8 cellular contexts compared by ENCODE assay signal in genomic region chr6:30103630-30104179, GRCh38. TPM values are rescaled to one million over a fixed set of nuclear protein-coding genes. Genes with fewer than 3 reads are reported as not detected.
DNase-seq lines count a peak whose midpoint lies in the region; ATAC-seq and TF ChIP-seq lines count a peak whose summit lies in the region.

No MANE protein-coding gene starts in this region.

- peaks cover 68% of the 10 kb centered on the region for H3K27me3 Mint-ChIP-seq in T-helper 2 cell treated with Interferon-gamma antibody and Interleukin-4, amounts not matched to agents 5 μg/mL and 100 μg/mL, for 36 hours (ENCODE audit: low read depth)
- peaks cover 45% of the 10 kb centered on the region for H3K27me3 Mint-ChIP-seq in activated B cell treated with CpG ODN at 0.5 μM for 24 hours

- no peaks in the 10 kb centered on the region for H3K9me3 ChIP-seq in iPS-18a (ENCODE audit: control insufficient read depth, low read depth, low read length)

- ATAC-seq in activated B cell treated with CpG ODN at 0.5 μM for 24 hours (ENCODE audit: low read depth): no peak
- ATAC-seq in stimulated activated effector memory CD8-positive, alpha-beta T cell treated with anti-CD3 and anti-CD28 coated beads, Interleukin-12 subunit alpha, Interleukin-12 subunit beta, amount 100 ng/mL, for 72 hours: no peak
- ATAC-seq in HG02981 (IDR thresholded peaks at IDR 0.05; ENCODE audit: unreplicated experiment): no peak
- no peak for ATAC-seq in HG02884 (IDR thresholded peaks at IDR 0.05; ENCODE audit: unreplicated experiment)

- H3K27ac ChIP-seq in iPS-18a (ENCODE audit: low read length): no peak overlapping the region

- no peak for TF ChIP-seq CTCF in activated B cell treated with CpG ODN at 0.5 μM for 24 hours (IDR thresholded peaks at IDR 0.05)

- H3K27ac Mint-ChIP-seq in T-helper 2 cell treated with Interferon-gamma antibody and Interleukin-4, amounts not matched to agents 5 μg/mL and 100 μg/mL, for 36 hours: no peak overlapping the region
- peak overlapping the region; percentile 70 for H3K27ac Mint-ChIP-seq in activated B cell treated with CpG ODN at 0.5 μM for 24 hours
- H3K27ac Mint-ChIP-seq in stimulated activated effector memory CD8-positive, alpha-beta T cell treated with anti-CD3 and anti-CD28 coated beads, Interleukin-12 subunit alpha, Interleukin-12 subunit beta, amount 100 ng/mL, for 72 hours: peak overlapping the region; percentile 33

- peaks cover 17% of the 10 kb centered on the region for H3K4me1 ChIP-seq in iPS-18a (ENCODE audit: control insufficient read depth, low read depth, low read length)

- H3K4me1 Mint-ChIP-seq in T-helper 2 cell treated with Interferon-gamma antibody and Interleukin-4, amounts not matched to agents 5 μg/mL and 100 μg/mL, for 36 hours (ENCODE audit: low read depth): peaks cover 30% of the 10 kb centered on the region
- H3K4me1 Mint-ChIP-seq in activated B cell treated with CpG ODN at 0.5 μM for 24 hours: peaks cover 38% of the 10 kb centered on the region
- peaks cover 35% of the 10 kb centered on the region for H3K4me1 Mint-ChIP-seq in stimulated activated effector memory CD8-positive, alpha-beta T cell treated with anti-CD3 and anti-CD28 coated beads, Interleukin-12 subunit alpha, Interleukin-12 subunit beta, amount 100 ng/mL, for 72 hours

- peak overlapping the region; percentile 92 for H3K4me3 Mint-ChIP-seq in T-helper 2 cell treated with Interferon-gamma antibody and Interleukin-4, amounts not matched to agents 5 μg/mL and 100 μg/mL, for 36 hours
- H3K4me3 Mint-ChIP-seq in activated B cell treated with CpG ODN at 0.5 μM for 24 hours: peak overlapping the region; percentile 89
- H3K4me3 Mint-ChIP-seq in stimulated activated effector memory CD8-positive, alpha-beta T cell treated with anti-CD3 and anti-CD28 coated beads, Interleukin-12 subunit alpha, Interleukin-12 subunit beta, amount 100 ng/mL, for 72 hours: peak overlapping the region; percentile 70

- intact Hi-C loops in activated B cell treated with CpG ODN at 0.5 μM for 24 hours (cut with micrococcal nuclease): loop anchor here (1.0 to 5.0 kb wide), 7 partner anchors 28 to 294 kb away; partner anchors contain the start of genes PPP1R11 and TRIM26

- H3K9me3 Mint-ChIP-seq in T-helper 2 cell treated with Interferon-gamma antibody and Interleukin-4, amounts not matched to agents 5 μg/mL and 100 μg/mL, for 36 hours: no peaks in the 10 kb centered on the region
- no peaks in the 10 kb centered on the region for H3K9me3 Mint-ChIP-seq in activated B cell treated with CpG ODN at 0.5 μM for 24 hours
- no peaks in the 10 kb centered on the region for H3K9me3 Mint-ChIP-seq in stimulated activated effector memory CD8-positive, alpha-beta T cell treated with anti-CD3 and anti-CD28 coated beads, Interleukin-12 subunit alpha, Interleukin-12 subunit beta, amount 100 ng/mL, for 72 hours

- H3K27me3 ChIP-seq in iPS-18a (ENCODE audit: control insufficient read depth, insufficient read depth, low read length): peaks cover 65% of the 10 kb centered on the region

- CTCF ChIA-PET in activated B cell treated with CpG ODN at 0.5 μM for 24 hours (lab: Charles Lee): interaction anchor here (0.9 to 5.7 kb wide), 13 partner anchors 9 to 350 kb away, joined by 3 to 138 read pairs (median 4); partner anchors contain the start of gene PPP1R11

- no peak for DNase-seq in T-helper 2 cell treated with Interferon-gamma antibody and Interleukin-4, amounts not matched to agents 5 μg/mL and 100 μg/mL, for 36 hours (ENCODE audit: low spot score)
- no peak for DNase-seq in T-helper 2 cell
- DNase-seq in activated B cell treated with CpG ODN at 0.5 μM for 24 hours: no peak
- DNase-seq in stimulated activated effector memory CD8-positive, alpha-beta T cell treated with anti-CD3 and anti-CD28 coated beads, Interleukin-12 subunit alpha, Interleukin-12 subunit beta, amount 100 ng/mL, for 72 hours (ENCODE audit: low spot score in 2 of 2): no peak
- DNase-seq in effector CD8-positive, alpha-beta T cell (lab: John Stamatoyannopoulos, UW): no peak

- POLR2A ChIA-PET in activated B cell treated with CpG ODN at 0.5 μM for 24 hours (lab: Charles Lee): interaction anchor here (0.6 to 2.6 kb wide), 10 partner anchors 16 to 1942 kb away, joined by 3 to 20 read pairs (median 4); partner anchors contain the start of genes POLR1H and PPP1R11

- peak overlapping the region; percentile 33 for H3K4me3 ChIP-seq in iPS-18a (ENCODE audit: low read length)

- H3K9ac ChIP-seq in iPS-18a (ENCODE audit: low read length): no peak overlapping the region

- no peaks in the 10 kb centered on the region for H3K36me3 ChIP-seq in iPS-18a (ENCODE audit: control insufficient read depth, low read depth, low read length)

- no peaks in the 10 kb centered on the region for H3K36me3 Mint-ChIP-seq in T-helper 2 cell treated with Interferon-gamma antibody and Interleukin-4, amounts not matched to agents 5 μg/mL and 100 μg/mL, for 36 hours (ENCODE audit: low read depth)
- no peaks in the 10 kb centered on the region for H3K36me3 Mint-ChIP-seq in activated B cell treated with CpG ODN at 0.5 μM for 24 hours (ENCODE audit: low read depth)
- no peaks in the 10 kb centered on the region for H3K36me3 Mint-ChIP-seq in stimulated activated effector memory CD8-positive, alpha-beta T cell treated with anti-CD3 and anti-CD28 coated beads, Interleukin-12 subunit alpha, Interleukin-12 subunit beta, amount 100 ng/mL, for 72 hours

RNA-seq across cellular contexts. Expression of gene TRIM31, which starts 9.2 kb away (rescaled TPM):
- not detected in 2 replicates for total RNA-seq in activated B cell treated with CpG ODN at 0.5 μM for 24 hours

RNA-seq across cellular contexts. Expression of gene RNF39, which starts 28.1 kb away (rescaled TPM):
- not detected in 2 replicates for total RNA-seq in activated B cell treated with CpG ODN at 0.5 μM for 24 hours

RNA-seq across cellular contexts. Expression of gene TRIM40, which starts 32.2 kb away (rescaled TPM):
- total RNA-seq in activated B cell treated with CpG ODN at 0.5 μM for 24 hours: not detected in 2 replicates

RNA-seq across cellular contexts. Expression of gene PPP1R11, which starts 36.7 kb away (rescaled TPM):
- total RNA-seq in activated B cell treated with CpG ODN at 0.5 μM for 24 hours: 43.0 and 43.1 TPM in 2 replicates

RNA-seq across cellular contexts. Expression of gene POLR1H, which starts 42.6 kb away (rescaled TPM):
- 44.1 and 50.5 TPM in 2 replicates for total RNA-seq in activated B cell treated with CpG ODN at 0.5 μM for 24 hours
